6 cellular contexts compared by ENCODE assay signal in the genomic region with DNA sequence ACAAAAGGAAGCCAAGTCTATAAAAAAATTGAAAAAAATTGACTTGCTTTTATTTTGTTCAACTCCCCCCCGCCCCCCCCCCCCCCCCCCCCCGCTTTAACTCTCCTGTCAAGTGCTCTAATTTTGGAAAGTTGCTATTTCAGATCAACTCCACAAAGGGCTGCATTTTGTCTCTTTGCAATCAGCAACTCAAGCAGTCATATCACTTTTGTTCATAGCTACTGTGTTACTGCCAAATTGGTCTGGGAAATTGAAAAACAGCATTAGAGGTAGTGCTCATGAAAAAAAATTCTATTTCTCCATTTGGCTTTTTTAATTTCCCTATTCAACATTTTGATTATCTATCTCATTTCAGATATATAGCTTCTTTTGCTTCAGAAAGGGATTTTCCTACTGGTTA.
"Had no signal": no experiment of that assay in that cellular context is flagged by ENCODE, and none has a peak within 500 bp of the region (broad histone marks: within the 10 kb centered on the region; RNA-seq: fewer than 3 reads in every experiment).

No MANE protein-coding gene starts in this region.

- H3K4me3 ChIP-seq: GM23338 had no signal

- H2AFZ ChIP-seq: GM23338 had no signal

- FAIRE-seq: H1, H54, HTR-8/SVneo had no signal

- ATAC-seq: GM23338 had no signal

- H3K4me2 ChIP-seq: GM23338 had no signal

- DNase-seq: H9, HCEC 1CT had no signal
